Comparison of ENCODE assay signal across 8 cellular contexts in genomic region chr12:51351913-51352532, GRCh38. TPM values are rescaled to one million over a fixed set of nuclear protein-coding genes. Genes with fewer than 3 reads are reported as not detected.
DNase-seq lines count a peak whose midpoint lies in the region; ATAC-seq and TF ChIP-seq lines count a peak whose summit lies in the region.

No MANE protein-coding gene starts in this region.

- peak; percentile 73 for TF ChIP-seq CTCF in GM12874 (IDR thresholded peaks at IDR 0.05; ENCODE audit: insufficient read depth, low read depth, low read length)
- TF ChIP-seq CTCF in foreskin keratinocyte (conservative IDR thresholded peaks at IDR 0.05): peak; percentile 67

- H3K4me1 ChIP-seq in foreskin keratinocyte: no peaks in the 10 kb centered on the region

- ATAC-seq in foreskin keratinocyte (no peak), GM18909 (IDR thresholded peaks at IDR 0.05; ENCODE audit: poor library complexity, unreplicated experiment) (no peak)

- no peaks in the 10 kb centered on the region for H3K27me3 ChIP-seq in foreskin keratinocyte

- H3K27ac ChIP-seq in foreskin keratinocyte: no peak overlapping the region

- intact Hi-C loops in posterior cingulate gyrus (cut with DNase I): no loop called here

- peak; percentile 75 for DNase-seq in AG20443 (ENCODE audit: low spot score)
- peak; percentile 26 for DNase-seq in NCI-H510A (lab: John Stamatoyannopoulos, UW)
- DNase-seq in activated T-cell treated with anti-CD3 and anti-CD28 coated beads, Interleukin-2, amount 50 U/mL, for 48 hours: peak; percentile 49 to 60
- DNase-seq in foreskin keratinocyte: no peak
- peak; percentile 36 to 94 (median 60) for DNase-seq in posterior cingulate gyrus
- DNase-seq in GM19238 (ENCODE audit: insufficient read length, low spot score): no peak

RNA-seq across cellular contexts. Expression of gene CELA1, which starts 5.5 kb away (rescaled TPM):
- total RNA-seq in foreskin keratinocyte: not detected in 2 replicates
- polyA plus RNA-seq in foreskin keratinocyte: not detected in 2 replicates

RNA-seq across cellular contexts. Expression of gene BIN2, which starts 28.0 kb away (rescaled TPM):
- not detected in 2 replicates for total RNA-seq in foreskin keratinocyte
- polyA plus RNA-seq in foreskin keratinocyte: not detected in 2 replicates

RNA-seq across cellular contexts. Expression of gene GALNT6, which starts 39.2 kb away (rescaled TPM):
- 73.4 and 95.8 TPM in 2 replicates for total RNA-seq in foreskin keratinocyte
- 25.2 and 26.0 TPM in 2 replicates for polyA plus RNA-seq in foreskin keratinocyte

Comparison
In these comparisons a context has a peak if more than half of its experiments do, and no peak if none do; other contexts are left out.
1. DNase-seq: peak in AG20443 (single experiment), NCI-H510A (single experiment), activated T-cell treated with anti-CD3 and anti-CD28 coated beads, Interleukin-2, amount 50 U/mL, for 48 hours (2 of 2) and posterior cingulate gyrus (10 of 10); none in foreskin keratinocyte (0 of 2) and GM19238 (single experiment).